ENCODE assay signal across 11 cellular contexts in genomic region chr13:92573467-92574057, GRCh38.
DNase-seq lines count a peak whose midpoint lies in the region; ATAC-seq and TF ChIP-seq lines count a peak whose summit lies in the region.
"Had no signal": no experiment of that assay in that cellular context is flagged by ENCODE, and none has a peak within 500 bp of the region (broad histone marks: within the 10 kb centered on the region; RNA-seq: fewer than 3 reads in every experiment).

No MANE protein-coding gene starts in this region.

- DNase-seq in G401 (ENCODE audit: low spot score) (peak; percentile 2), astrocyte of the cerebellum (ENCODE audit: low read depth) (peak; percentile 2), myocyte (ENCODE audit: low read depth) (peak; percentile 34), T-cell (no peak), HPDE6-E6E7 (ENCODE audit: extremely low spot score) (no peak)
- DNase-seq in activated naive CD8-positive, alpha-beta T cell treated with anti-CD3 and anti-CD28 coated beads for 36 hours: no peak
- no peak for DNase-seq in stimulated activated naive CD4-positive, alpha-beta T cell (lab: John Stamatoyannopoulos, UW)
- DNase-seq: activated CD4-positive, alpha-beta T cell treated with anti-CD3 and anti-CD28 coated beads for 48 hours; effector CD4-positive, alpha-beta T cell; nucleus accumbens had no signal

- ATAC-seq in HG03575 (IDR thresholded peaks at IDR 0.05; ENCODE audit: extremely low read depth, insufficient number of reproducible peaks, low FRiP score, unreplicated experiment) (peak; percentile 79), T-cell (replicated peaks in 1 of 4) (no peak)

- no peak for TF ChIP-seq CTCF in astrocyte of the cerebellum (IDR thresholded peaks at IDR 0.05; ENCODE audit: low read depth, low read length, missing control alignments)

- no peaks in the 10 kb centered on the region for H3K36me3 Mint-ChIP-seq in T-cell
- no peaks in the 10 kb centered on the region for H3K36me3 Mint-ChIP-seq in activated naive CD8-positive, alpha-beta T cell treated with anti-CD3 and anti-CD28 coated beads for 36 hours

- H3K4me1 Mint-ChIP-seq in T-cell: no peaks in the 10 kb centered on the region
- H3K4me1 Mint-ChIP-seq in activated naive CD8-positive, alpha-beta T cell treated with anti-CD3 and anti-CD28 coated beads for 36 hours: no peaks in the 10 kb centered on the region

- peaks cover 0 to 8% (median 0%) of the 10 kb centered on the region in 3 donors for H3K9me3 Mint-ChIP-seq in T-cell
- peaks cover 4% of the 10 kb centered on the region for H3K9me3 Mint-ChIP-seq in activated naive CD8-positive, alpha-beta T cell treated with anti-CD3 and anti-CD28 coated beads for 36 hours

- H3K27me3 Mint-ChIP-seq in T-cell: no peaks in the 10 kb centered on the region
- H3K27me3 Mint-ChIP-seq in activated naive CD8-positive, alpha-beta T cell treated with anti-CD3 and anti-CD28 coated beads for 36 hours: no peaks in the 10 kb centered on the region

- CTCF ChIA-PET in T-cell (lab: Charles Lee): no interaction called here

- H3K27ac Mint-ChIP-seq in T-cell: no peak overlapping the region
- no peak overlapping the region for H3K27ac Mint-ChIP-seq in activated naive CD8-positive, alpha-beta T cell treated with anti-CD3 and anti-CD28 coated beads for 36 hours

- in situ Hi-C loops in G401 (cut with HindIII; ENCODE audit: low sequenced_read_pairs) (no loop called here), astrocyte of the cerebellum (cut with HindIII; ENCODE audit: low sequenced_read_pairs) (no loop called here)

- no peak overlapping the region for H3K4me3 Mint-ChIP-seq in T-cell
- no peak overlapping the region for H3K4me3 Mint-ChIP-seq in activated naive CD8-positive, alpha-beta T cell treated with anti-CD3 and anti-CD28 coated beads for 36 hours

- H3K4me3 ChIP-seq in astrocyte of the cerebellum (ENCODE audit: low read depth, low read length): no peak overlapping the region

- POLR2A ChIA-PET in T-cell (lab: Charles Lee): no interaction called here

Comparison
In these comparisons a context has a peak if more than half of its experiments do, and no peak if none do; other contexts are left out.
1. DNase-seq: peak in G401 (single experiment), astrocyte of the cerebellum (single experiment) and myocyte (single experiment); none in T-cell (0 of 34), activated naive CD8-positive, alpha-beta T cell treated with anti-CD3 and anti-CD28 coated beads for 36 hours (single experiment), HPDE6-E6E7 (single experiment) and stimulated activated naive CD4-positive, alpha-beta T cell (0 of 6).